8 cellular contexts compared by ENCODE assay signal in genomic region chr5:138331449-138332368, GRCh38. TPM values are rescaled to one million over a fixed set of nuclear protein-coding genes. Genes with fewer than 3 reads are reported as not detected.
DNase-seq lines count a peak whose midpoint lies in the region; ATAC-seq, FAIRE-seq and TF ChIP-seq lines count a peak whose summit lies in the region.

Gene CDC25C (minus strand): TSS chr5:138331804. CDS start chr5:138331180, 624 bp downstream.

- peak; percentile 99 for FAIRE-seq in G401.6 (lab: Jason Lieb, UNC)

- DNase-seq in HCEC 1CT (peak; percentile 100), MM.1S (peak; percentile 100), SHP77 treated with DMSO at 0.1 percent for 48 hours (lab: John Stamatoyannopoulos, UW) (peak; percentile 96), activated gamma-delta T cell (lab: John Stamatoyannopoulos, UW) (peak; percentile 83), fibroblast of villous mesenchyme (ENCODE audit: low read depth) (peak; percentile 100)
- DNase-seq in stimulated activated naive CD8-positive, alpha-beta T cell treated with anti-CD3 and anti-CD28 coated beads, Interleukin-15, amount 100 ng/mL, for 72 hours: peak; percentile 94 to 97

- peak within 1 kb of the TSS; percentile 88 for H3K4me3 ChIP-seq in MM.1S (ENCODE audit: low read length)
- peak within 1 kb of the TSS; percentile 84 for H3K4me3 ChIP-seq in fibroblast of villous mesenchyme (ENCODE audit: low read depth, low read length)
- H3K4me3 ChIP-seq in neural cell (ENCODE audit: low read length): peak within 1 kb of the TSS; percentile 70

- peak within 1 kb of the TSS; percentile 39; the same call in 1 of the 2 replicates for H3K27ac ChIP-seq in MM.1S (ENCODE audit: low read length)
- no peak within 1 kb of the TSS for H3K27ac ChIP-seq in neural cell (ENCODE audit: low read length)

- H3K9ac ChIP-seq in MM.1S (ENCODE audit: low read length) (peak within 1 kb of the TSS; percentile 63; the same call in 1 of the 2 replicates), neural cell (ENCODE audit: low read length) (no peak within 1 kb of the TSS)

- H3K4me1 Mint-ChIP-seq in stimulated activated naive CD8-positive, alpha-beta T cell treated with anti-CD3 and anti-CD28 coated beads, Interleukin-15, amount 100 ng/mL, for 72 hours: peaks cover 30% of the 10 kb centered on the region

- TF ChIP-seq RAD21 in neural cell (conservative IDR thresholded peaks at IDR 0.05): peak; percentile 14

- TF ChIP-seq CTCF in MM.1S (IDR thresholded peaks at IDR 0.05; ENCODE audit: low read length): no peak
- no peak for TF ChIP-seq CTCF in fibroblast of villous mesenchyme (IDR thresholded peaks at IDR 0.05; ENCODE audit: insufficient read depth, low read depth, low read length)
- TF ChIP-seq CTCF in neural cell (IDR thresholded peaks at IDR 0.05; ENCODE audit: poor library complexity, severe bottlenecking): no peak

- H3K9me2 ChIP-seq in MM.1S (replicated peaks; ENCODE audit: insufficient read depth, low read length) (no peaks in the 10 kb centered on the region), neural cell (ENCODE audit: insufficient read depth, low read length) (no peaks in the 10 kb centered on the region)

- peak within 1 kb of the TSS; percentile 85 to 97 for H3K27ac Mint-ChIP-seq in stimulated activated naive CD8-positive, alpha-beta T cell treated with anti-CD3 and anti-CD28 coated beads, Interleukin-15, amount 100 ng/mL, for 72 hours

- peak; percentile 100 for ATAC-seq in stimulated activated naive CD8-positive, alpha-beta T cell treated with anti-CD3 and anti-CD28 coated beads, Interleukin-15, amount 100 ng/mL, for 72 hours

- H3K36me3 ChIP-seq in MM.1S (replicated peaks; ENCODE audit: insufficient read depth, low read length) (no peaks in the 10 kb centered on the region), neural cell (ENCODE audit: insufficient read depth, low read length) (no peaks in the 10 kb centered on the region)

- H4K20me1 ChIP-seq in MM.1S (ENCODE audit: insufficient read depth, low read length) (no peaks in the 10 kb centered on the region), neural cell (ENCODE audit: insufficient read depth) (no peaks in the 10 kb centered on the region)

- TF ChIP-seq EP300 in neural cell (conservative IDR thresholded peaks at IDR 0.05; ENCODE audit: poor library complexity, severe bottlenecking): no peak

- H3K79me2 ChIP-seq in MM.1S (ENCODE audit: low read length): peaks cover 20% of the 10 kb centered on the region
- no peaks in the 10 kb centered on the region for H3K79me2 ChIP-seq in neural cell (replicated peaks; ENCODE audit: insufficient read depth, low read length)

- H3K27me3 Mint-ChIP-seq in stimulated activated naive CD8-positive, alpha-beta T cell treated with anti-CD3 and anti-CD28 coated beads, Interleukin-15, amount 100 ng/mL, for 72 hours: no peaks in the 10 kb centered on the region

- H3K4me1 ChIP-seq in MM.1S (ENCODE audit: low read length): peaks cover 1% of the 10 kb centered on the region

- H2AFZ ChIP-seq in MM.1S (ENCODE audit: low read length) (peak within 1 kb of the TSS; percentile 86), neural cell (ENCODE audit: low read depth, low read length) (peak within 1 kb of the TSS; percentile 44)

- no peaks in the 10 kb centered on the region for H3K9me3 Mint-ChIP-seq in stimulated activated naive CD8-positive, alpha-beta T cell treated with anti-CD3 and anti-CD28 coated beads, Interleukin-15, amount 100 ng/mL, for 72 hours

- peak within 1 kb of the TSS; percentile 93 for H3K4me2 ChIP-seq in MM.1S (ENCODE audit: low read depth, low read length)
- H3K4me2 ChIP-seq in neural cell (ENCODE audit: low read length): peak within 1 kb of the TSS; percentile 82

- H3K9me3 ChIP-seq in MM.1S (replicated peaks; ENCODE audit: insufficient read depth, low read length) (no peaks in the 10 kb centered on the region), neural cell (ENCODE audit: low read length) (no peaks in the 10 kb centered on the region)

- peaks cover 12% of the 10 kb centered on the region; the same call in 1 of the 2 replicates for H3F3A ChIP-seq in MM.1S (ENCODE audit: insufficient read depth, low read length)
- no peaks in the 10 kb centered on the region for H3F3A ChIP-seq in neural cell (ENCODE audit: insufficient read depth, low read length, poor library complexity, severe bottlenecking)

- H3K27me3 ChIP-seq in MM.1S (replicated peaks; ENCODE audit: insufficient read depth, low read length): no peaks in the 10 kb centered on the region
- H3K27me3 ChIP-seq in neural cell (ENCODE audit: insufficient read depth, low read depth, low read length): no peaks in the 10 kb centered on the region

- peak within 1 kb of the TSS; percentile 96 for H3K4me3 Mint-ChIP-seq in stimulated activated naive CD8-positive, alpha-beta T cell treated with anti-CD3 and anti-CD28 coated beads, Interleukin-15, amount 100 ng/mL, for 72 hours

TF ChIP-seq in neural cell, 6 proteins besides CTCF, POLR2A, EP300 and RAD21:
- peak; percentile 97 for TF ChIP-seq MXI1 (conservative IDR thresholded peaks at IDR 0.05; ENCODE audit: poor library complexity, severe bottlenecking)
- no peak for TF ChIP-seq REST (IDR thresholded peaks at IDR 0.05; ENCODE audit: borderline replicate concordance)
- TF ChIP-seq EZH2 (IDR thresholded peaks at IDR 0.05; ENCODE audit: borderline replicate concordance, insufficient read depth, low read length, poor library complexity, severe bottlenecking): no peak

RNA-seq across cellular contexts. Expression of gene CDC25C, which starts in this region (rescaled TPM):
- 4.8 and 6.9 TPM in 2 replicates for total RNA-seq in fibroblast of villous mesenchyme
- polyA plus RNA-seq in neural cell: 0.71 and 1.3 TPM in 2 replicates
- 1.5 TPM in 2 replicates for polyA minus RNA-seq in neural cell
